Comparison of ENCODE assay signal across 22 cellular contexts in genomic region chr4:95758001-95758400, GRCh38.
DNase-seq lines count a peak whose midpoint lies in the region; ATAC-seq and TF ChIP-seq lines count a peak whose summit lies in the region.
"Had no signal": no experiment of that assay in that cellular context is flagged by ENCODE, and none has a peak within 500 bp of the region (broad histone marks: within the 10 kb centered on the region; RNA-seq: fewer than 3 reads in every experiment).

No MANE protein-coding gene starts in this region.

- DNase-seq in GM23338 (ENCODE audit: low spot score) = no peak
- DNase-seq in stimulated activated naive CD8-positive, alpha-beta T cell treated with anti-CD3 and anti-CD28 coated beads, Interleukin-15, amount 100 ng/mL, for 72 hours = no peak
- DNase-seq in activated CD4-positive, alpha-beta T cell treated with anti-CD3 and anti-CD28 coated beads for 36 hours = no peak
- DNase-seq: AML-193; CD8-positive, alpha-beta memory T cell; DMS 273 treated with DMSO at 0.1 percent for 48 hours; DMS79; H7; KBM-7; MG63; NCI-H1105 treated with DMSO at 0.1 percent for 48 hours; NCI-H2029; NCI-H526 treated with DMSO at 0.1 percent for 48 hours; OCI-M1; Peyer's patch; SHP77 treated with DMSO at 0.1 percent for 48 hours had no signal

- H3K9me2 ChIP-seq in GM23338 (ENCODE audit: insufficient read depth) (no peaks in the 10 kb centered on the region; the same call in 1 of the 2 replicates), SU-DHL-6 (replicated peaks; ENCODE audit: insufficient read depth, low read length) (no peaks in the 10 kb centered on the region)

- H2AFZ ChIP-seq in GM23338 = no peak overlapping the region
- H2AFZ ChIP-seq in SU-DHL-6 (ENCODE audit: low read depth, low read length, severe bottlenecking) = no peak overlapping the region

- no peak overlapping the region for H3K9ac ChIP-seq in BLaER1
- no peak overlapping the region for H3K9ac ChIP-seq in SU-DHL-6 (ENCODE audit: low read length)
- no peak overlapping the region for H3K9ac ChIP-seq in iPS-18a (ENCODE audit: low read length)

- H3K36me3 ChIP-seq in BLaER1 (no peaks in the 10 kb centered on the region), GM23338 (ENCODE audit: insufficient read depth) (no peaks in the 10 kb centered on the region), SU-DHL-6 (ENCODE audit: low read length) (no peaks in the 10 kb centered on the region), iPS-18a (ENCODE audit: control insufficient read depth, low read depth, low read length) (no peaks in the 10 kb centered on the region)
- H3K36me3 ChIP-seq: MG63, Peyer's patch had no signal

- no peaks in the 10 kb centered on the region for H3K79me2 ChIP-seq in GM23338 (replicated peaks; ENCODE audit: insufficient read depth)
- H3K79me2 ChIP-seq in SU-DHL-6 (ENCODE audit: insufficient read depth, low read length) = no peaks in the 10 kb centered on the region

- POLR2A ChIA-PET in activated CD4-positive, alpha-beta T cell treated with anti-CD3 and anti-CD28 coated beads for 36 hours (lab: Charles Lee) = no interaction called here

- H3F3A ChIP-seq in GM23338 (replicated peaks; ENCODE audit: low read depth) (no peaks in the 10 kb centered on the region), SU-DHL-6 (ENCODE audit: insufficient read depth) (no peaks in the 10 kb centered on the region)

- peaks cover 9% of the 10 kb centered on the region; the same call in 2 of the 3 replicates for H3K36me3 Mint-ChIP-seq in GM23338 (ENCODE audit: low read depth)
- H3K36me3 Mint-ChIP-seq in activated CD4-positive, alpha-beta T cell treated with anti-CD3 and anti-CD28 coated beads for 36 hours (ENCODE audit: low read depth) = no peaks in the 10 kb centered on the region
- H3K36me3 Mint-ChIP-seq: CD8-positive, alpha-beta memory T cell had no signal

- H3K9me3 ChIP-seq in BLaER1 (no peaks in the 10 kb centered on the region), SU-DHL-6 (ENCODE audit: insufficient read depth, low read length) (no peaks in the 10 kb centered on the region), iPS-18a (ENCODE audit: control insufficient read depth, low read depth, low read length) (no peaks in the 10 kb centered on the region)
- H3K9me3 ChIP-seq: MG63, Peyer's patch had no signal

- intact Hi-C loops in activated CD4-positive, alpha-beta T cell treated with anti-CD3 and anti-CD28 coated beads for 36 hours (cut with DNase I, micrococcal nuclease) = no loop called here

- H3K27me3 ChIP-seq in BLaER1 (no peaks in the 10 kb centered on the region), GM23338 (ENCODE audit: insufficient read depth) (no peaks in the 10 kb centered on the region), SU-DHL-6 (ENCODE audit: low read length) (no peaks in the 10 kb centered on the region), iPS-18a (ENCODE audit: control insufficient read depth, insufficient read depth, low read length) (no peaks in the 10 kb centered on the region)
- H3K27me3 ChIP-seq: MG63, Peyer's patch had no signal

- peaks cover 3% of the 10 kb centered on the region for H3K27me3 Mint-ChIP-seq in GM23338 (ENCODE audit: insufficient read depth, low read depth, poor library complexity)
- no peaks in the 10 kb centered on the region for H3K27me3 Mint-ChIP-seq in stimulated activated naive CD8-positive, alpha-beta T cell treated with anti-CD3 and anti-CD28 coated beads, Interleukin-15, amount 100 ng/mL, for 72 hours
- peaks cover 2% of the 10 kb centered on the region for H3K27me3 Mint-ChIP-seq in activated CD4-positive, alpha-beta T cell treated with anti-CD3 and anti-CD28 coated beads for 36 hours
- H3K27me3 Mint-ChIP-seq: CD8-positive, alpha-beta memory T cell had no signal

- H3K27ac ChIP-seq in BLaER1 (no peak overlapping the region), GM23338 (ENCODE audit: low read depth) (no peak overlapping the region), SU-DHL-6 (ENCODE audit: low read depth, low read length) (peak overlapping the region; percentile 73), iPS-18a (ENCODE audit: low read length) (peak overlapping the region; percentile 13)
- H3K27ac ChIP-seq: C4-2B, Peyer's patch had no signal

- CTCF ChIA-PET in activated CD4-positive, alpha-beta T cell treated with anti-CD3 and anti-CD28 coated beads for 36 hours (lab: Charles Lee) = no interaction called here

- H3K4me1 ChIP-seq in BLaER1 (peaks cover 12% of the 10 kb centered on the region), GM23338 (ENCODE audit: insufficient read depth) (peaks cover 36% of the 10 kb centered on the region), iPS-18a (ENCODE audit: control insufficient read depth, low read depth, low read length) (peaks cover 25% of the 10 kb centered on the region)
- H3K4me1 ChIP-seq: Peyer's patch had no signal

- no peaks in the 10 kb centered on the region for H4K20me1 ChIP-seq in BLaER1
- H4K20me1 ChIP-seq in GM23338 (replicated peaks; ENCODE audit: insufficient read depth) = no peaks in the 10 kb centered on the region
- H4K20me1 ChIP-seq in SU-DHL-6 (ENCODE audit: low read depth, low read length) = no peaks in the 10 kb centered on the region

- H3K27ac Mint-ChIP-seq in GM23338 = peak overlapping the region; percentile 90
- H3K27ac Mint-ChIP-seq in stimulated activated naive CD8-positive, alpha-beta T cell treated with anti-CD3 and anti-CD28 coated beads, Interleukin-15, amount 100 ng/mL, for 72 hours = no peak overlapping the region
- no peak overlapping the region for H3K27ac Mint-ChIP-seq in activated CD4-positive, alpha-beta T cell treated with anti-CD3 and anti-CD28 coated beads for 36 hours
- H3K27ac Mint-ChIP-seq: CD8-positive, alpha-beta memory T cell had no signal

- peaks cover 32% of the 10 kb centered on the region for H3K4me1 Mint-ChIP-seq in GM23338
- H3K4me1 Mint-ChIP-seq in stimulated activated naive CD8-positive, alpha-beta T cell treated with anti-CD3 and anti-CD28 coated beads, Interleukin-15, amount 100 ng/mL, for 72 hours = no peaks in the 10 kb centered on the region
- no peaks in the 10 kb centered on the region for H3K4me1 Mint-ChIP-seq in activated CD4-positive, alpha-beta T cell treated with anti-CD3 and anti-CD28 coated beads for 36 hours

- no peaks in the 10 kb centered on the region for H3K9me3 Mint-ChIP-seq in GM23338
- H3K9me3 Mint-ChIP-seq in stimulated activated naive CD8-positive, alpha-beta T cell treated with anti-CD3 and anti-CD28 coated beads, Interleukin-15, amount 100 ng/mL, for 72 hours = peaks cover 0 to 8% of the 10 kb centered on the region in 2 donors
- no peaks in the 10 kb centered on the region for H3K9me3 Mint-ChIP-seq in activated CD4-positive, alpha-beta T cell treated with anti-CD3 and anti-CD28 coated beads for 36 hours (ENCODE audit: low read depth)

- TF ChIP-seq CTCF in GM23338 (conservative IDR thresholded peaks at IDR 0.05; ENCODE audit: low read depth in 2 of 2) (no peak), SU-DHL-6 (IDR thresholded peaks at IDR 0.05; ENCODE audit: insufficient read depth, low read length, poor library complexity, severe bottlenecking) (no peak)

- no peak for ATAC-seq in GM23338
- ATAC-seq in GM19351 (IDR thresholded peaks at IDR 0.05; ENCODE audit: unreplicated experiment) = no peak
- no peak for ATAC-seq in stimulated activated naive CD8-positive, alpha-beta T cell treated with anti-CD3 and anti-CD28 coated beads, Interleukin-15, amount 100 ng/mL, for 72 hours
- no peak for ATAC-seq in HG03039 (IDR thresholded peaks at IDR 0.05; ENCODE audit: unreplicated experiment)
- ATAC-seq in activated CD4-positive, alpha-beta T cell treated with anti-CD3 and anti-CD28 coated beads for 36 hours = no peak

- no peak overlapping the region for H3K4me3 Mint-ChIP-seq in GM23338
- no peak overlapping the region for H3K4me3 Mint-ChIP-seq in stimulated activated naive CD8-positive, alpha-beta T cell treated with anti-CD3 and anti-CD28 coated beads, Interleukin-15, amount 100 ng/mL, for 72 hours
- no peak overlapping the region for H3K4me3 Mint-ChIP-seq in activated CD4-positive, alpha-beta T cell treated with anti-CD3 and anti-CD28 coated beads for 36 hours
- H3K4me3 Mint-ChIP-seq: CD8-positive, alpha-beta memory T cell had no signal

- H3K4me2 ChIP-seq in BLaER1 (peak overlapping the region; percentile 24; the same call in 1 of the 2 replicates), GM23338 (peak overlapping the region; percentile 33; the same call in 1 of the 2 replicates), SU-DHL-6 (ENCODE audit: low read depth, low read length, poor library complexity, severe bottlenecking) (peak overlapping the region; percentile 45)

- H3K4me3 ChIP-seq in BLaER1 = no peak overlapping the region
- no peak overlapping the region for H3K4me3 ChIP-seq in GM23338
- H3K4me3 ChIP-seq in SU-DHL-6 (ENCODE audit: insufficient read depth, low read length, poor library complexity, severe bottlenecking) = no peak overlapping the region
- no peak overlapping the region for H3K4me3 ChIP-seq in iPS-18a (ENCODE audit: low read length)
- H3K4me3 ChIP-seq: MG63, Peyer's patch had no signal

TF ChIP-seq in GM23338, 12 proteins besides CTCF, POLR2A, EP300 and RAD21 (continues in another document):
- TF ChIP-seq JUNB (IDR thresholded peaks at IDR 0.05; ENCODE audit: unreplicated experiment) (no peak), CREB1 (CRISPR knock-in tag; IDR thresholded peaks at IDR 0.05; ENCODE audit: low read depth) (no peak), ZNF114 (CRISPR knock-in tag; IDR thresholded peaks at IDR 0.05) (no peak), POLR2AphosphoS5 (IDR thresholded peaks at IDR 0.05; ENCODE audit: low read depth) (no peak), EZH2 (IDR thresholded peaks at IDR 0.05; ENCODE audit: low read depth, unreplicated experiment) (no peak), ZNF331 (CRISPR knock-in tag; IDR thresholded peaks at IDR 0.05; ENCODE audit: low read depth) (no peak), NANOG (IDR thresholded peaks at IDR 0.05; ENCODE audit: borderline replicate concordance) (no peak), EZH2phosphoT487 (IDR thresholded peaks at IDR 0.05; ENCODE audit: unreplicated experiment) (no peak)

Comparison
In these comparisons a context has a peak if more than half of its experiments do, and no peak if none do; other contexts are left out.
1. H3K27ac ChIP-seq: peak in SU-DHL-6 (single experiment) and iPS-18a (single experiment); none in BLaER1 (single experiment) and GM23338 (single experiment).
2. Peak in every context shown above with its lines, with median percentiles within 50 percentile points of each other: H3K4me2 ChIP-seq.